8 cellular contexts compared by ENCODE assay signal in the genomic region with DNA sequence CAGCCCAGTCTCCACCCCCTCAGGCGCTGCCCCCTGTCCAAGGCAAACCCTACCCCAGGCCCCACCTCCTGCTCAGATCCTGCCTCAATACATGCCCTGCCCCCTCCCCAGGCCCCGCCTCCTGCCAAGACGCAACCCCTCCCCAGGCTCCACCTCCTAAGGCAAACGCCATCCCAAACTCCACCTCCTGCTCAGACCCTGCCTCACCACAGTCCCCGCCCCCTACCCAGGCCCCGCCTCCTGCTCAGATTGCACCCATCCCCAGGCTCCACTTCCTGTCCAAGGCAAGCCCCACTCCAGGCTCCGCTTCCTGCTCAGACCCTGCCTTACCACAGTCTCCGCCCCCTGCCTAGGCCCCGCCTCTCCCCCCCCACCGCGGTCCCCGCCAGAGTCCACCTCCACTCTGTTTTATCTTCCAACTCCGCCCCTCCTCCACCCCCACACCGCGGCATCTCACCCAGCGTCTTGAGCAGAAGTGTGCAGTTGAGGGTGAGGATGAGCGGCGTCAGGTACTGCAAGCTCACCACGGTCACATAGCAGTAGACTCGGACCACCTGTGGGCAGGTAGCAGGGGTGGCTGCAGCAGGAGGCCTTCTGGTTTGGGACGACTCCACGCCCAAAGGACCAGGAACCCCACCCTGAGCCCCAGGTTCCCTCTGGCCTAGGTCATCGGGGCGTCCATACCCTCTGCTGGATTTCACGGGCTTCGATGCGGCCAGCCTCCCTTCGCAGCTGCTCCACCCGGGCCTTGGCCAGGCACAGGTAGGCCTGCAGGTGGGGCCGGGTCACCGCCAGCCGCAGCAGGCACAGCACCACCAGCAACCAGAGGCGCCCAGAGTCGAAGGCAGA. TPM values are rescaled to one million over a fixed set of nuclear protein-coding genes. Genes with fewer than 3 reads are reported as not detected.
DNase-seq lines count a peak whose midpoint lies in the region; ATAC-seq and TF ChIP-seq lines count a peak whose summit lies in the region.

No MANE protein-coding gene starts in this region.

- no peaks in the 10 kb centered on the region for H3K27me3 Mint-ChIP-seq in activated T-cell treated with anti-CD3 and anti-CD28 coated beads, Interleukin-2, amount 50 U/mL, for 72 hours (ENCODE audit: low read depth)

- peak; percentile 95 for DNase-seq in cardiac muscle cell (ENCODE audit: low read depth in 1 of 2, low spot score in 1 of 2)
- DNase-seq in left ventricle myocardium inferior: no peak
- DNase-seq in activated T-cell treated with anti-CD3 and anti-CD28 coated beads, Interleukin-2, amount 50 U/mL, for 72 hours: peak; percentile 13 to 14
- peak; percentile 90 to 96 for DNase-seq in uterus
- no peak for DNase-seq in GM13977 (ENCODE audit: low spot score)

- peaks cover 3% of the 10 kb centered on the region for H3K36me3 ChIP-seq in cardiac muscle cell
- H3K36me3 ChIP-seq in left ventricle myocardium inferior: peaks cover 37% of the 10 kb centered on the region
- H3K36me3 ChIP-seq in iPS-20b (ENCODE audit: insufficient read depth, low read depth, low read length): peaks cover 13% of the 10 kb centered on the region; the same call in 1 of the 2 replicates
- H3K36me3 ChIP-seq in uterus: no peaks in the 10 kb centered on the region

- H3K36me3 Mint-ChIP-seq in activated T-cell treated with anti-CD3 and anti-CD28 coated beads, Interleukin-2, amount 50 U/mL, for 72 hours (ENCODE audit: insufficient read depth in 2 of 2): peaks cover 6 to 20% of the 10 kb centered on the region in 2 donors

- in situ Hi-C loops in GM13977 (cut with MboI; ENCODE audit: low pct_unique_long_range_greater_than_20kb, low sequenced_read_pairs, unreplicated experiment): no loop called here

- no peaks in the 10 kb centered on the region for H3K4me1 Mint-ChIP-seq in activated T-cell treated with anti-CD3 and anti-CD28 coated beads, Interleukin-2, amount 50 U/mL, for 72 hours (ENCODE audit: low read depth)

- no peak for ATAC-seq in activated T-cell treated with anti-CD3 and anti-CD28 coated beads, Interleukin-2, amount 50 U/mL, for 72 hours (replicated peaks in 1 of 2)
- ATAC-seq in GM18867 (IDR thresholded peaks at IDR 0.05; ENCODE audit: unreplicated experiment) (no peak), GM21737 (IDR thresholded peaks at IDR 0.05; ENCODE audit: unreplicated experiment) (no peak)

- TF ChIP-seq CTCF in cardiac muscle cell (IDR thresholded peaks at IDR 0.05; ENCODE audit: low read depth, low read length) (no peak), left ventricle myocardium inferior (IDR thresholded peaks at IDR 0.05; ENCODE audit: borderline replicate concordance) (no peak), uterus (IDR thresholded peaks at IDR 0.05) (no peak), GM13977 (IDR thresholded peaks at IDR 0.05; ENCODE audit: extremely low read depth, insufficient read depth, missing control alignments) (no peak)

- H3K9ac ChIP-seq in iPS-20b (ENCODE audit: low read depth, low read length): peak overlapping the region; percentile 58; the same call in 1 of the 2 replicates

- H3K4me3 ChIP-seq in cardiac muscle cell (no peak overlapping the region), left ventricle myocardium inferior (no peak overlapping the region), iPS-20b (ENCODE audit: low read length) (peak overlapping the region; percentile 73), uterus (peak overlapping the region; percentile 22 to 26)

- H3K27me3 ChIP-seq in cardiac muscle cell (no peaks in the 10 kb centered on the region), left ventricle myocardium inferior (ENCODE audit: low read depth) (no peaks in the 10 kb centered on the region), iPS-20b (ENCODE audit: insufficient read depth, low read length) (no peaks in the 10 kb centered on the region), uterus (no peaks in the 10 kb centered on the region)

- TF ChIP-seq POLR2A in uterus (IDR thresholded peaks at IDR 0.05): no peak

- intact Hi-C loops in left ventricle myocardium inferior (cut with micrococcal nuclease): no loop called here
- intact Hi-C loops in uterus (cut with DNase I; ENCODE audit: low total_unique reads): no loop called here

- H3K9me3 Mint-ChIP-seq in activated T-cell treated with anti-CD3 and anti-CD28 coated beads, Interleukin-2, amount 50 U/mL, for 72 hours: peaks cover 5 to 6% of the 10 kb centered on the region in 2 donors

- peaks cover 7% of the 10 kb centered on the region for H3K4me1 ChIP-seq in cardiac muscle cell (ENCODE audit: low read depth)
- no peaks in the 10 kb centered on the region for H3K4me1 ChIP-seq in left ventricle myocardium inferior
- H3K4me1 ChIP-seq in iPS-20b (ENCODE audit: insufficient read depth, low read length): peaks cover 7% of the 10 kb centered on the region; the same call in 1 of the 2 replicates
- no peaks in the 10 kb centered on the region for H3K4me1 ChIP-seq in uterus

- H3K27ac ChIP-seq in cardiac muscle cell: peak overlapping the region; percentile 75
- H3K27ac ChIP-seq in left ventricle myocardium inferior (replicated peaks): no peak overlapping the region
- H3K27ac ChIP-seq in iPS-20b (ENCODE audit: low read length): peak overlapping the region; percentile 87
- peak overlapping the region; percentile 49 to 79 for H3K27ac ChIP-seq in uterus

- H3K4me3 Mint-ChIP-seq in activated T-cell treated with anti-CD3 and anti-CD28 coated beads, Interleukin-2, amount 50 U/mL, for 72 hours: no peak overlapping the region

- H3K27ac Mint-ChIP-seq in activated T-cell treated with anti-CD3 and anti-CD28 coated beads, Interleukin-2, amount 50 U/mL, for 72 hours: no peak overlapping the region

- H3K9me3 ChIP-seq in cardiac muscle cell (ENCODE audit: low read depth): no peaks in the 10 kb centered on the region
- peaks cover 13% of the 10 kb centered on the region for H3K9me3 ChIP-seq in left ventricle myocardium inferior (replicated peaks)
- H3K9me3 ChIP-seq in iPS-20b (ENCODE audit: insufficient read depth, low read depth, low read length): no peaks in the 10 kb centered on the region
- no peaks in the 10 kb centered on the region for H3K9me3 ChIP-seq in uterus

RNA-seq across cellular contexts. Expression of a gene that starts 17.7 kb away (rescaled TPM):
- total RNA-seq in cardiac muscle cell: 83.9 and 136 TPM in 2 replicates
- polyA plus RNA-seq in cardiac muscle cell: 121 and 157 TPM in 2 replicates
- total RNA-seq in left ventricle myocardium inferior: 22.9 TPM
- total RNA-seq in activated T-cell treated with anti-CD3 and anti-CD28 coated beads, Interleukin-2, amount 50 U/mL, for 72 hours: 10 to 100 TPM; 16.1 to 17.6 TPM
- 10 to 100 TPM in 3 of 4 donors, 1 to 10 TPM in 1; 3.5 to 33.6 (median 17.3) TPM for total RNA-seq in uterus

RNA-seq across cellular contexts. Expression of a gene that starts 49.5 kb away (rescaled TPM):
- total RNA-seq in cardiac muscle cell (0.18 TPM in 1 of 2 replicates, not detected in the other), left ventricle myocardium inferior (0.49 TPM), uterus (1 to 10 TPM in 1 of 4 donors, under 1 TPM in 1, not detected in 2; 0.55 to 2.0 TPM)
- polyA plus RNA-seq in cardiac muscle cell: 1.2 and 1.7 TPM in 2 replicates
- total RNA-seq in activated T-cell treated with anti-CD3 and anti-CD28 coated beads, Interleukin-2, amount 50 U/mL, for 72 hours: 1 to 10 TPM; 2.1 to 6.4 TPM

RNA-seq across cellular contexts. Expression of a gene that starts 56.7 kb away (rescaled TPM):
- total RNA-seq in cardiac muscle cell: 22.4 and 30.4 TPM in 2 replicates
- 28.7 and 31.3 TPM in 2 replicates for polyA plus RNA-seq in cardiac muscle cell
- 27.2 TPM for total RNA-seq in left ventricle myocardium inferior
- total RNA-seq in activated T-cell treated with anti-CD3 and anti-CD28 coated beads, Interleukin-2, amount 50 U/mL, for 72 hours: 10 to 100 TPM; 18.2 to 27.7 TPM
- 10 to 100 TPM in 1 of 4 donors, 1 to 10 TPM in 3; 2.9 to 25.7 (median 5.9) TPM for total RNA-seq in uterus

Comparison
In these comparisons a context has a peak if more than half of its experiments do, and no peak if none do; other contexts are left out.
1. DNase-seq: peak in cardiac muscle cell (2 of 2), activated T-cell treated with anti-CD3 and anti-CD28 coated beads, Interleukin-2, amount 50 U/mL, for 72 hours (2 of 2) and uterus (2 of 2); none in left ventricle myocardium inferior (single experiment) and GM13977 (single experiment).
2. H3K4me3 ChIP-seq: peak in iPS-20b (single experiment) and uterus (2 of 2); none in cardiac muscle cell (single experiment) and left ventricle myocardium inferior (single experiment).